Comparison of ENCODE assay signal across 8 cellular contexts in the genomic region with DNA sequence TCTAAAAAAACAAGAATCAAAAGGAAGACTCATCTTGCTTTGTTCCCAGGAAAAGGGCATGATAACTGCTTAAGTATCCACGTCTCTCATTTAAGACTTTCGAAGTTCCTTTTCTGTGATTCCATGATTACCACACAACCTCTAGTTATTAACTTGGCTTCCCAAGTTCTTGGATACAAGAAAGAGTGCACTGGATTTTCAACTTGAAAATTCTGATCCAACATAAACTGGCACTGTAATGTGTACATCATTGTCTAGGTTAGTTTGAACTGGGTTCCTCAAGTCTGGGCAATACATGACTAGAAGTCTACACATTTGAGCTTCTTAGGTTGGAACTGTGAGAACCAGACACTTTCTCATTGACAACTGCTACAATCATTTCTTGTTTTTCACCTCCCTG. TPM values are rescaled to one million over a fixed set of nuclear protein-coding genes. Genes with fewer than 3 reads are reported as not detected.
DNase-seq lines count a peak whose midpoint lies in the region; ATAC-seq and TF ChIP-seq lines count a peak whose summit lies in the region.

No MANE protein-coding gene starts in this region.

- peaks cover 67% of the 10 kb centered on the region for H3K4me1 Mint-ChIP-seq in CD4-positive, alpha-beta T cell (ENCODE audit: low read depth)
- H3K4me1 Mint-ChIP-seq in naive thymus-derived CD4-positive, alpha-beta T cell = peaks cover 38 to 72% (median 56%) of the 10 kb centered on the region in 7 donors

- H3K4me1 ChIP-seq in HUES64 (ENCODE audit: insufficient read depth, low read length) (peaks cover 25% of the 10 kb centered on the region), breast epithelium (peaks cover 0 to 28% of the 10 kb centered on the region in 2 donors)
- H3K4me1 ChIP-seq in naive thymus-derived CD4-positive, alpha-beta T cell (ENCODE audit: control insufficient read depth in 2 of 2, insufficient read depth in 2 of 2, low read length in 2 of 2) = peaks cover 30 to 51% of the 10 kb centered on the region in 2 donors

- no peaks in the 10 kb centered on the region for H3K27me3 ChIP-seq in CD4-positive, alpha-beta T cell (ENCODE audit: control insufficient read depth, insufficient read depth, low read length)
- H3K27me3 ChIP-seq in HUES64 (ENCODE audit: insufficient read depth, low read length) (no peaks in the 10 kb centered on the region), breast epithelium (no peaks in the 10 kb centered on the region)
- H3K27me3 ChIP-seq in naive thymus-derived CD4-positive, alpha-beta T cell (ENCODE audit: control insufficient read depth in 2 of 2, insufficient read depth in 2 of 2, low read length in 2 of 2) = no peaks in the 10 kb centered on the region

- H3K27ac ChIP-seq in CD4-positive, alpha-beta T cell (ENCODE audit: low read depth, low read length) = no peak overlapping the region
- H3K27ac ChIP-seq in HUES64 (ENCODE audit: low read depth, low read length) (no peak overlapping the region), breast epithelium (peak overlapping the region in 1 of 2 donors; percentile 34)
- peak overlapping the region; percentile 91 for H3K27ac ChIP-seq in naive thymus-derived CD4-positive, alpha-beta T cell (ENCODE audit: low read depth, low read length)

- no peak for TF ChIP-seq CTCF in CD4-positive, alpha-beta T cell (IDR thresholded peaks at IDR 0.05)
- TF ChIP-seq CTCF in breast epithelium (IDR thresholded peaks at IDR 0.05) = no peak

- peaks cover 10% of the 10 kb centered on the region for H3K9me3 Mint-ChIP-seq in CD4-positive, alpha-beta T cell
- peaks cover 0 to 29% (median 15%) of the 10 kb centered on the region in 11 donors for H3K9me3 Mint-ChIP-seq in naive thymus-derived CD4-positive, alpha-beta T cell

- no peaks in the 10 kb centered on the region for H3K27me3 Mint-ChIP-seq in CD4-positive, alpha-beta T cell
- H3K27me3 Mint-ChIP-seq in naive thymus-derived CD4-positive, alpha-beta T cell = no peaks in the 10 kb centered on the region

- CTCF ChIA-PET in CD4-positive, alpha-beta T cell (lab: Charles Lee) = interaction anchor here (0.9 kb wide), 1 partner anchor 175 kb away, joined by 4 read pairs; no protein-coding TSS in a partner anchor
- CTCF ChIA-PET in naive thymus-derived CD4-positive, alpha-beta T cell (lab: Charles Lee) = no interaction called here

- H3K36me3 Mint-ChIP-seq in CD4-positive, alpha-beta T cell (ENCODE audit: low read depth) = peaks cover 19% of the 10 kb centered on the region
- peaks cover 10 to 16% (median 14%) of the 10 kb centered on the region in 5 donors for H3K36me3 Mint-ChIP-seq in naive thymus-derived CD4-positive, alpha-beta T cell

- TF ChIP-seq POLR2A in breast epithelium (IDR thresholded peaks at IDR 0.05) = no peak

- H3K4me3 ChIP-seq in HUES64 (ENCODE audit: low read length) (peak overlapping the region; percentile 82), breast epithelium (peak overlapping the region in 2 of 3 donors; percentile 76 to 84)
- peak overlapping the region; percentile 99 for H3K4me3 ChIP-seq in naive thymus-derived CD4-positive, alpha-beta T cell (ENCODE audit: low read length)

- H3K9ac ChIP-seq in HUES64 (ENCODE audit: low read depth, low read length) = peak overlapping the region; percentile 58; the same call in 1 of the 2 replicates

- H3K9me3 ChIP-seq in CD4-positive, alpha-beta T cell (ENCODE audit: control insufficient read depth, low read length) = peaks cover 13% of the 10 kb centered on the region
- H3K9me3 ChIP-seq in HUES64 (ENCODE audit: insufficient read depth, low read depth, low read length) (no peaks in the 10 kb centered on the region), breast epithelium (no peaks in the 10 kb centered on the region)
- peaks cover 0 to 12% (median 11%) of the 10 kb centered on the region in 3 experiments for H3K9me3 ChIP-seq in naive thymus-derived CD4-positive, alpha-beta T cell (ENCODE audit: control insufficient read depth in 2 of 3, low read length in 3 of 3)

- no peak for ATAC-seq in CD4-positive, alpha-beta T cell (ENCODE audit: poor library complexity)
- no peak for ATAC-seq in naive thymus-derived CD4-positive, alpha-beta T cell
- no peak for ATAC-seq in activated CD4-positive, CD25-positive, alpha-beta regulatory T cell treated with anti-CD3 and anti-CD28 coated beads, Interleukin-2, amount 50 U/mL, for 24 hours
- no peak for ATAC-seq in sciatic nerve

- DNase-seq in CD4-positive, alpha-beta T cell = no peak
- DNase-seq in breast epithelium (ENCODE audit: low spot score in 2 of 2) (no peak), DMS153 treated with DMSO at 0.1 percent for 48 hours (lab: John Stamatoyannopoulos, UW; ENCODE audit: unreplicated experiment) (no peak), NCI-H226 (no peak), sciatic nerve (ENCODE audit: low spot score) (no peak)
- no peak for DNase-seq in naive thymus-derived CD4-positive, alpha-beta T cell

- 62% methylated on average over 2 of the region's 2 CpGs for WGBS in HUES64

- peak overlapping the region; percentile 71 for H3K4me3 Mint-ChIP-seq in CD4-positive, alpha-beta T cell
- peak overlapping the region in 2 of 10 donors; percentile 81 to 85 for H3K4me3 Mint-ChIP-seq in naive thymus-derived CD4-positive, alpha-beta T cell

- H3K36me3 ChIP-seq in HUES64 (ENCODE audit: insufficient read depth, low read length) (no peaks in the 10 kb centered on the region), breast epithelium (no peaks in the 10 kb centered on the region)
- H3K36me3 ChIP-seq in naive thymus-derived CD4-positive, alpha-beta T cell (ENCODE audit: control insufficient read depth in 2 of 3, insufficient read depth in 3 of 3, low read length in 3 of 3) = peaks cover 0 to 5% (median 0%) of the 10 kb centered on the region in 3 experiments

- H3K27ac Mint-ChIP-seq in CD4-positive, alpha-beta T cell = no peak overlapping the region
- H3K27ac Mint-ChIP-seq in naive thymus-derived CD4-positive, alpha-beta T cell = peak overlapping the region in 5 of 9 donors; percentile 38 to 75 (median 59)

- POLR2A ChIA-PET in CD4-positive, alpha-beta T cell (lab: Charles Lee) = interaction anchor here (1.7 to 4.5 kb wide), 7 partner anchors 28 to 293 kb away, joined by 3 to 119 read pairs (median 33); a partner anchor contains a TSS
- POLR2A ChIA-PET in naive thymus-derived CD4-positive, alpha-beta T cell (lab: Charles Lee) = interaction anchor here (0.9 to 4.1 kb wide), 4 partner anchors 9 to 293 kb away, joined by 4 to 64 read pairs (median 32); a partner anchor contains a TSS

- intact Hi-C loops in CD4-positive, alpha-beta T cell (cut with DNase I, micrococcal nuclease) = loop anchor here (2.0 kb wide), 3 partner anchors 13 to 125 kb away; a partner anchor contains a TSS
- intact Hi-C loops in breast epithelium (cut with DNase I; ENCODE audit: low total_unique reads) (loop anchor here (5.0 kb wide), 1 partner anchor 172 kb away; a partner anchor contains a TSS), sciatic nerve (cut with DNase I) (no loop called here)
- intact Hi-C loops in naive thymus-derived CD4-positive, alpha-beta T cell (cut with micrococcal nuclease) = loop anchor here in 1 of 2 donors (5.0 kb wide), 1 partner anchor 48 kb away; no protein-coding TSS in a partner anchor

RNA-seq across cellular contexts. Expression of a gene that starts 1.6 kb away (rescaled TPM):
- 10 to 100 TPM; 49.3 to 49.7 TPM for total RNA-seq in CD4-positive, alpha-beta T cell
- polyA plus RNA-seq in HUES64 (2013, experiment 1 of 2) = 5.2 TPM
- 5.5 TPM for polyA plus RNA-seq in HUES64 (2013, experiment 2 of 2)
- total RNA-seq in breast epithelium = 10 to 100 TPM in 2 of 3 donors, 1 to 10 TPM in 1; 9.9 to 17.7 (median 10.5) TPM
- total RNA-seq in naive thymus-derived CD4-positive, alpha-beta T cell = 10 to 100 TPM; 22.1 to 50.2 (median 41.4) TPM
- 10 to 100 TPM; 41.0 to 48.9 TPM for polyA plus RNA-seq in naive thymus-derived CD4-positive, alpha-beta T cell
- total RNA-seq in sciatic nerve = 19.2 TPM

RNA-seq across cellular contexts. Expression of a gene that starts 1.8 kb away (rescaled TPM):
- total RNA-seq in CD4-positive, alpha-beta T cell = 10 to 100 TPM; 13.2 to 17.8 TPM
- polyA plus RNA-seq in HUES64 (2013, experiment 1 of 2) = 5.2 TPM
- 5.3 TPM for polyA plus RNA-seq in HUES64 (2013, experiment 2 of 2)
- 10 to 100 TPM; 21.3 to 38.1 (median 22.9) TPM for total RNA-seq in breast epithelium
- 10 to 100 TPM; 11.0 to 17.5 (median 15.0) TPM for total RNA-seq in naive thymus-derived CD4-positive, alpha-beta T cell
- 10 to 100 TPM in 1 of 2 donors, 1 to 10 TPM in 1; 8.7 to 12.0 TPM for polyA plus RNA-seq in naive thymus-derived CD4-positive, alpha-beta T cell
- 26.8 TPM for total RNA-seq in sciatic nerve
